In the genomic region with DNA sequence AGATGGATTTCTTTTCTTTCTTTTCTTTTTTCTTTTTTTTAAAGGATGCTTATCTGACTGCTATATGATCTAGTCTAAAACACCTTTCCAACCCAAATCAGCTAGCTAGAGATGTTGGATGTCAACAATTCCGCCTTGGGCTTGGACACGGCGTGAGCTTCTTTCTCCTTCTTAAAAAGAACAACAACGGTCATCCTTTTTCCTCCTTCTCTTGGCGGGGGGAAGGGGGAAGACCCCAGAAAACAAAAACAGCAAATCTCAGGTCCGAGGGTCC, we compare ENCODE assay signal across 9 cellular contexts. TPM values are rescaled to one million over a fixed set of nuclear protein-coding genes. Genes with fewer than 3 reads are reported as not detected.
A peak's percentile ranks its signal among the peaks of the same experiment; 100 is the strongest.
DNase-seq lines count a peak whose midpoint lies in the region; ATAC-seq, FAIRE-seq and TF ChIP-seq lines count a peak whose summit lies in the region.
"Had no signal": no experiment of that assay in that cellular context is flagged by ENCODE, and none has a peak within 500 bp of the region (broad histone marks: within the 10 kb centered on the region; RNA-seq: fewer than 3 reads in every experiment).

No MANE protein-coding gene starts in this region.

- peak overlapping the region; percentile 51 for H3K4me3 Mint-ChIP-seq in dendritic cell treated with granulocyte-macrophage colony-stimulating factor and Interleukin-4, amounts not matched to agents 40 ng/mL and 50 ng/mL, for 4 days

- in situ Hi-C loops in GM13977 (cut with MboI; ENCODE audit: low pct_unique_long_range_greater_than_20kb, low sequenced_read_pairs, unreplicated experiment) = no loop called here

- POLR2A ChIA-PET in A549 (lab: Yijun Ruan, JAX) = interaction anchor here (1.5 kb wide), 1 partner anchor 59 kb away, joined by 4 read pairs; a partner anchor contains a TSS

- no peak for TF ChIP-seq POLR2A in A549 (IDR thresholded peaks at IDR 0.05; ENCODE audit: low read length)

- no peak for FAIRE-seq in A549 (lab: Jason Lieb, UNC)

- TF ChIP-seq RAD21 in A549 (conservative IDR thresholded peaks at IDR 0.05 in 1 of 2, IDR thresholded peaks at IDR 0.05 in 1 of 2) = no peak

- whole genome bisulfite sequencing in A549 (ENCODE audit: missing lambda C conversion rate) = 6% methylated on average over 6 of the region's 6 CpGs

- intact Hi-C loops in dendritic cell treated with granulocyte-macrophage colony-stimulating factor and Interleukin-4, amounts not matched to agents 40 ng/mL and 50 ng/mL, for 4 days (cut with micrococcal nuclease) = no loop called here

- H3K27ac ChIP-seq in A549 = peak overlapping the region; percentile 92 to 98

- ATAC-seq in A549 (no peak), GM21423 (IDR thresholded peaks at IDR 0.05; ENCODE audit: unreplicated experiment) (no peak), GM18502 (IDR thresholded peaks at IDR 0.05; ENCODE audit: poor library complexity, unreplicated experiment) (no peak)

- no peak for DNase-seq in A549 (ENCODE audit: low read depth in 1 of 2, low spot score in 1 of 2)
- DNase-seq in HT1080 (ENCODE audit: low read depth) = peak; percentile 5
- DNase-seq in myocyte (ENCODE audit: low read depth) = peak; percentile 9
- no peak for DNase-seq in GOT3 (lab: John Stamatoyannopoulos, UW)
- DNase-seq in GM13977 (ENCODE audit: low spot score) = no peak
- DNase-seq: activated CD8-positive, alpha-beta memory T cell treated with anti-CD3 and anti-CD28 coated beads, Interleukin-2, amount 50 U/mL, for 48 hours had no signal

- H3K4me3 ChIP-seq in A549 = peak overlapping the region; percentile 98

- no peaks in the 10 kb centered on the region for H3K9me3 Mint-ChIP-seq in dendritic cell treated with granulocyte-macrophage colony-stimulating factor and Interleukin-4, amounts not matched to agents 40 ng/mL and 50 ng/mL, for 4 days

- H3K36me3 Mint-ChIP-seq in dendritic cell treated with granulocyte-macrophage colony-stimulating factor and Interleukin-4, amounts not matched to agents 40 ng/mL and 50 ng/mL, for 4 days (ENCODE audit: low read depth) = no peaks in the 10 kb centered on the region

- H3K4me2 ChIP-seq in A549 = peak overlapping the region; percentile 91

- peaks cover 60% of the 10 kb centered on the region for H3K27me3 Mint-ChIP-seq in dendritic cell treated with granulocyte-macrophage colony-stimulating factor and Interleukin-4, amounts not matched to agents 40 ng/mL and 50 ng/mL, for 4 days

- no peak for TF ChIP-seq EP300 in A549 (IDR thresholded peaks at IDR 0.05)

- H3K4me1 ChIP-seq in A549 = peaks cover 19% of the 10 kb centered on the region

- H3K4me1 Mint-ChIP-seq in dendritic cell treated with granulocyte-macrophage colony-stimulating factor and Interleukin-4, amounts not matched to agents 40 ng/mL and 50 ng/mL, for 4 days (ENCODE audit: low read depth) = peaks cover 5% of the 10 kb centered on the region

- H3K27ac Mint-ChIP-seq in dendritic cell treated with granulocyte-macrophage colony-stimulating factor and Interleukin-4, amounts not matched to agents 40 ng/mL and 50 ng/mL, for 4 days = no peak overlapping the region

- CTCF ChIA-PET in A549 (lab: Yijun Ruan, JAX) = interaction anchor here (0.8 to 2.0 kb wide), 4 partner anchors 11 to 256 kb away, joined by 3 to 5 read pairs (median 3); no protein-coding TSS in a partner anchor

- H3K9me3 ChIP-seq in A549 = no peaks in the 10 kb centered on the region

- TF ChIP-seq CTCF in A549 (IDR thresholded peaks at IDR 0.05) (no peak), GM13977 (IDR thresholded peaks at IDR 0.05; ENCODE audit: extremely low read depth, insufficient read depth, missing control alignments) (no peak)

TF ChIP-seq in A549, 52 proteins besides CTCF, POLR2A, EP300 and RAD21:
- TF ChIP-seq CBX8 (IDR thresholded peaks at IDR 0.05) = no peak
TF ChIP-seq in A549: peak in this region for 0.

RNA-seq across cellular contexts. Expression of a gene that starts 1.0 kb away (rescaled TPM):
- polyA plus RNA-seq in A549 (2011; rRNA removed) (11.5 and 12.2 TPM in 2 replicates), A549 (2017; fragmentation: RNase III; extraction: RNeasy Plus Mini Kit Qiagen cat#74134 plus additional on column Dnase treatment) (7.9 to 10.4 TPM (median 9.8 TPM) in 3 replicates)
- polyA plus RNA-seq in A549 (2012; cell fraction: cytosol; rRNA removed) = 4.0 and 5.1 TPM in 2 replicates
- polyA plus RNA-seq in A549 (2012; cell fraction: nucleus; rRNA removed) = 3.6 and 4.4 TPM in 2 replicates
- 4.0 and 5.7 TPM in 2 replicates for polyA minus RNA-seq in A549 (2011; rRNA and poly(A)+ RNA removed)
- 4.0 and 5.7 TPM in 2 replicates for total RNA-seq in HT1080 (2014; rRNA removed; shearing (Covaris generic))
- 10.3 and 12.3 TPM in 2 replicates for polyA plus RNA-seq in HT1080 (2015; cell fraction: cytosol; rRNA removed)
- polyA plus RNA-seq in HT1080 (2015; cell fraction: nucleus; rRNA removed) = 9.4 and 12.1 TPM in 2 replicates
- total RNA-seq in myocyte = 5.8 and 11.2 TPM in 2 replicates
- 12.7 TPM for polyA plus RNA-seq in myocyte (2012)

RNA-seq across cellular contexts. Expression of a gene that starts 59.0 kb away (rescaled TPM):
- polyA plus RNA-seq in A549 (2011; rRNA removed) = 21.5 and 39.6 TPM in 2 replicates
- polyA plus RNA-seq in A549 (2012; cell fraction: cytosol; rRNA removed) = 7.6 and 10.6 TPM in 2 replicates
- polyA plus RNA-seq in A549 (2012; cell fraction: nucleus; rRNA removed) = 2.5 and 3.5 TPM in 2 replicates
- 22.0 to 22.8 TPM (median 22.3 TPM) in 3 replicates for polyA plus RNA-seq in A549 (2017; fragmentation: RNase III; extraction: RNeasy Plus Mini Kit Qiagen cat#74134 plus additional on column Dnase treatment)
- polyA minus RNA-seq in A549 (2011; rRNA and poly(A)+ RNA removed) = 8.0 and 8.6 TPM in 2 replicates
- total RNA-seq in HT1080 (2014; rRNA removed; shearing (Covaris generic)) = 27.7 and 31.9 TPM in 2 replicates
- 28.1 and 38.4 TPM in 2 replicates for polyA plus RNA-seq in HT1080 (2015; cell fraction: cytosol; rRNA removed)
- polyA plus RNA-seq in HT1080 (2015; cell fraction: nucleus; rRNA removed) = 20.5 and 23.6 TPM in 2 replicates
- 36.5 and 43.5 TPM in 2 replicates for total RNA-seq in myocyte
- 11.7 TPM for polyA plus RNA-seq in myocyte (2012)

Comparison
In these comparisons a context has a peak if more than half of its experiments do, and no peak if none do; other contexts are left out.
1. DNase-seq: peak in HT1080 (single experiment) and myocyte (single experiment); none in A549 (0 of 2), GOT3 (single experiment) and GM13977 (single experiment).